ENCODE assay signal across 1 cellular context in the genomic region with DNA sequence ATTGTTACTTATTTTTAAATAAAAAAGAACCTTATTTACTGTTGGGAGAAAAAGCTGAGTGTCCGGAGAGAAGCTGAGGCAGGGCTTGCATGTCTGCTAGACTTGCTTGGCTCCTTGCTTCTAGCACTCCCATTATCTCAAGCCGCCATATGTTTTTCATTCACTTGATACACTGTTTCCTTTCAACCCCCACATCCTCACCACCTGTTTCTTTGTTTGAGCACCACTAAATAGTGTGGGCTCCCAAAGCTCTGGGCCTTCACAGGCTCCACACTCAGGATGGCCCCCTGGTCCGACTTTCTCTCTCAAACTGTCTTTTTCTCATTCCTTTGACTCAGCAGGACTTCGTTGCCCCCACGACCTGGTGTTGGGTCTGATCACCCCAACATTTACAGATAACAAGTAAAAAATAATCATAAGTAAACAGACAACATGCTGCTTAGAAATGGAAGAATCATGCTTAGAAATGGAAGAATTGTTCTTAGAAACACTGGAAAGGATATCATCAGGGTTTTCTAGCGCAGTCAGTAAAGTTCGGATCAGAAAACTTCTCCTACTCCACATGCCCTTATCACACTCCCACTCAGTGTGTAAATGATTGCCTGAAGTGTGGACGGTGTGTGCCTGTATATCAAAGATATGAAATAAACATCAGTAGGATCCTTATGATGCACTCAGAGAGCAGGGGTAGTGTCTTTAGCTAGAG.
TF ChIP-seq lines count a peak whose summit lies in the region.

No MANE protein-coding gene starts in this region.

TF ChIP-seq in K562, 482 proteins besides CTCF, POLR2A, EP300 and RAD21 (continued from another document and continues in another):
- TF ChIP-seq AFF4 (CRISPR knock-in tag; IDR thresholded peaks at IDR 0.05) = no peak
- no peak; the same call in 1 of the 2 replicates for TF ChIP-seq GATAD2B (IDR thresholded peaks at IDR 0.05; ENCODE audit: borderline replicate concordance)
- TF ChIP-seq SMARCE1 (IDR thresholded peaks at IDR 0.05) = peak; percentile 69; the same call in 1 of the 2 replicates
- TF ChIP-seq ZNF24 (IDR thresholded peaks at IDR 0.05) = no peak
- TF ChIP-seq CSDE1 (IDR thresholded peaks at IDR 0.05) = no peak
- no peak for TF ChIP-seq ZFP91 (CRISPR knock-in tag; IDR thresholded peaks at IDR 0.05)
- no peak for TF ChIP-seq HSF4 (CRISPR knock-in tag; IDR thresholded peaks at IDR 0.05; ENCODE audit: borderline replicate concordance)
- TF ChIP-seq GATA2 (CRISPR knock-in tag; IDR thresholded peaks at IDR 0.05) = peak; percentile 78
- no peak for TF ChIP-seq RFX7 (CRISPR knock-in tag; IDR thresholded peaks at IDR 0.05)
- TF ChIP-seq MXI1 (IDR thresholded peaks at IDR 0.05; ENCODE audit: low read depth, low read length) = no peak
- no peak for TF ChIP-seq ZNF124 (CRISPR knock-in tag; IDR thresholded peaks at IDR 0.05)
- no peak for TF ChIP-seq ZNF212 (CRISPR knock-in tag; IDR thresholded peaks at IDR 0.05)
- peak; percentile 94 for TF ChIP-seq ARID1B (IDR thresholded peaks at IDR 0.05)
- no peak for TF ChIP-seq TSHZ1 (CRISPR knock-in tag; IDR thresholded peaks at IDR 0.05)
- TF ChIP-seq MAFG (tag; conservative IDR thresholded peaks at IDR 0.05) = no peak
- TF ChIP-seq TAL1 (IDR thresholded peaks at IDR 0.05) = peak; percentile 86
- TF ChIP-seq HINFP (tag; conservative IDR thresholded peaks at IDR 0.05; ENCODE audit: low read depth) = no peak
- peak; percentile 62 for TF ChIP-seq EGR1 (conservative IDR thresholded peaks at IDR 0.05)
- no peak for TF ChIP-seq SMARCA5 (IDR thresholded peaks at IDR 0.05)
- TF ChIP-seq, protein P1, sequence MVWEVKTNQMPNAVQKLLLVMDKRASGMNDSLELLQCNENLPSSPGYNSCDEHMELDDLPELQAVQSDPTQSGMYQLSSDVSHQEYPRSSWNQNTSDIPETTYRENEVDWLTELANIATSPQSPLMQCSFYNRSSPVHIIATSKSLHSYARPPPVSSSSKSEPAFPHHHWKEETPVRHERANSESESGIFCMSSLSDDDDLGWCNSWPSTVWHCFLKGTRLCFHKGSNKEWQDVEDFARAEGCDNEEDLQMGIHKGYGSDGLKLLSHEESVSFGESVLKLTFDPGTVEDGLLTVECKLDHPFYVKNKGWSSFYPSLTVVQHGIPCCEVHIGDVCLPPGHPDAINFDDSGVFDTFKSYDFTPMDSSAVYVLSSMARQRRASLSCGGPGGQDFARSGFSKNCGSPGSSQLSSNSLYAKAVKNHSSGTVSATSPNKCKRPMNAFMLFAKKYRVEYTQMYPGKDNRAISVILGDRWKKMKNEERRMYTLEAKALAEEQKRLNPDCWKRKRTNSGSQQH (CRISPR knock-in tag; IDR thresholded peaks at IDR 0.05) = no peak
- peak; percentile 66 for TF ChIP-seq KLF16 (IDR thresholded peaks at IDR 0.05)
- TF ChIP-seq GTF2E2 (tag; IDR thresholded peaks at IDR 0.05) = no peak
- TF ChIP-seq ESRRB (CRISPR knock-in tag; IDR thresholded peaks at IDR 0.05; ENCODE audit: borderline replicate concordance) = no peak
- no peak for TF ChIP-seq ZBTB49 (CRISPR knock-in tag; IDR thresholded peaks at IDR 0.05; ENCODE audit: borderline replicate concordance)
- peak; percentile 74 for TF ChIP-seq EHMT2 (IDR thresholded peaks at IDR 0.05)
- TF ChIP-seq CREM (IDR thresholded peaks at IDR 0.05; ENCODE audit: low read depth) = 0 out of 2 replicates have a peak, but pooled peaks have one; percentile 9
- no peak for TF ChIP-seq CBX5 (IDR thresholded peaks at IDR 0.05; ENCODE audit: borderline replicate concordance, low read depth)
- no peak for TF ChIP-seq SLC30A9 (CRISPR knock-in tag; IDR thresholded peaks at IDR 0.05)
- TF ChIP-seq CCNT2 (IDR thresholded peaks at IDR 0.05; ENCODE audit: borderline replicate concordance, extremely low read depth, insufficient read length, low read depth, low read length) = peak; percentile 46
- TF ChIP-seq ARID3B (CRISPR knock-in tag; IDR thresholded peaks at IDR 0.05; ENCODE audit: borderline replicate concordance) = no peak
- no peak for TF ChIP-seq SNRNP70 (optimal IDR thresholded peaks at IDR 0.05; ENCODE audit: low read depth, low read length)
- TF ChIP-seq ZNF165 (CRISPR knock-in tag; IDR thresholded peaks at IDR 0.05; ENCODE audit: borderline replicate concordance) = no peak
- TF ChIP-seq HNRNPK (IDR thresholded peaks at IDR 0.05; ENCODE audit: low read depth, low read length, poor library complexity, severe bottlenecking) = no peak
- no peak for TF ChIP-seq ZNF561 (CRISPR knock-in tag; conservative IDR thresholded peaks at IDR 0.05)
- TF ChIP-seq E2F8 (IDR thresholded peaks at IDR 0.05; ENCODE audit: low read depth, partially characterized antibody) = no peak
- TF ChIP-seq ZNF830 (CRISPR knock-in tag; IDR thresholded peaks at IDR 0.05) = no peak
- TF ChIP-seq TBP (optimal IDR thresholded peaks at IDR 0.05; ENCODE audit: low read depth, low read length) = peak; percentile 20
- TF ChIP-seq ZFP1 (CRISPR knock-in tag; IDR thresholded peaks at IDR 0.05) = no peak
- TF ChIP-seq, protein P2, sequence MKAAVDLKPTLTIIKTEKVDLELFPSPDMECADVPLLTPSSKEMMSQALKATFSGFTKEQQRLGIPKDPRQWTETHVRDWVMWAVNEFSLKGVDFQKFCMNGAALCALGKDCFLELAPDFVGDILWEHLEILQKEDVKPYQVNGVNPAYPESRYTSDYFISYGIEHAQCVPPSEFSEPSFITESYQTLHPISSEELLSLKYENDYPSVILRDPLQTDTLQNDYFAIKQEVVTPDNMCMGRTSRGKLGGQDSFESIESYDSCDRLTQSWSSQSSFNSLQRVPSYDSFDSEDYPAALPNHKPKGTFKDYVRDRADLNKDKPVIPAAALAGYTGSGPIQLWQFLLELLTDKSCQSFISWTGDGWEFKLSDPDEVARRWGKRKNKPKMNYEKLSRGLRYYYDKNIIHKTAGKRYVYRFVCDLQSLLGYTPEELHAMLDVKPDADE (conservative IDR thresholded peaks at IDR 0.05; ENCODE audit: control insufficient read depth, low read depth, low read length) = no peak
